8 cellular contexts compared by ENCODE assay signal in the genomic region with DNA sequence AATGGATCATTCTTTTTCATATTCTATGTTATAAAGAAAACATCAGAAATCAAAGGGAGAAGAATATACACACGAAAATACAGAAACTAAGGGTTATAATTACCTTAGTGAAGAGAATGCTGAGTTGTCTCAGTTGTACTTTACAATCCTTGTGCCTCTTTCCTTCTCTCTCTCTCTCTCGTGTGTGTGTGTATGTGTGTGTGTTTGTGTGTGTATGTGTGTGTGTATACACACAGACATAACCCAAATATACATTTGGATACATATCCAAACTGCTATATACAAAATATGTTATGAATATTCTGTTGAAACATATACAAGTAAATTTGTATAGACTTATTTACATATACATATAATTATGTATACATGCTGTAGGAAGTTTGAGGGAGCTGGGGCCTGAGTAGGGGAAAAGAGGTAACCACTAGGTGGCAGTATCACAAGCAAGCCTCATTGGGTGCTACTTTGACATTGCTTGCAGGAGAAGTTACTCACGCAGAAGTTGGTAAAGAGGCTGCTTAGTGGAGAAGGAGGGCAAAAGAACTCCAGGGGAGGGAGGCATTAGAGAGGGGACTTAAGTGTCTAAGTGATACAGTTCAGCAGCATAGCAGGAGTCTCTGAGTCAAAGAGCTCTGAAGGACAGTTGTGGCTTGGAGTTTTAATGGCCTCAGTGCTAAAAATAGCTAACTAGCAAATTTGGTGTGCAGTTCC.
DNase-seq lines count a peak whose midpoint lies in the region; ATAC-seq and TF ChIP-seq lines count a peak whose summit lies in the region.

No MANE protein-coding gene starts in this region.

- no peak overlapping the region for H3K4me2 ChIP-seq in osteoblast (ENCODE audit: insufficient read depth, low read length)

- in situ Hi-C loops in GM13976 (cut with MboI; ENCODE audit: low sequenced_read_pairs, unreplicated experiment), result no loop called here

- H3K4me3 ChIP-seq in choroid plexus epithelial cell (ENCODE audit: low read depth, low read length) (no peak overlapping the region), osteoblast (ENCODE audit: insufficient read depth, low read length) (no peak overlapping the region)

- peak; percentile 81 for ATAC-seq in HG02571 (IDR thresholded peaks at IDR 0.05; ENCODE audit: unreplicated experiment)
- no peak for ATAC-seq in HG02970 (IDR thresholded peaks at IDR 0.05; ENCODE audit: low FRiP score, unreplicated experiment)

- no peaks in the 10 kb centered on the region for H3K79me2 ChIP-seq in osteoblast (ENCODE audit: insufficient read depth, low read length)

- H3K36me3 ChIP-seq in osteoblast (ENCODE audit: insufficient read depth, low read length), result no peaks in the 10 kb centered on the region

- H3K27me3 ChIP-seq in osteoblast (ENCODE audit: insufficient read depth, low read length), result no peaks in the 10 kb centered on the region

- H4K20me1 ChIP-seq in osteoblast (ENCODE audit: insufficient read depth, low read length), result no peaks in the 10 kb centered on the region

- peak; percentile 35 for DNase-seq in GM13976 (ENCODE audit: low spot score)
- DNase-seq in NCI-H1694 (lab: John Stamatoyannopoulos, UW), result peak; percentile 2
- peak; percentile 14 for DNase-seq in choroid plexus epithelial cell (ENCODE audit: low read depth)
- peak; percentile 27 for DNase-seq in superior temporal gyrus (ENCODE audit: extremely low spot score)
- no peak for DNase-seq in retina
- no peak for DNase-seq in osteoblast (ENCODE audit: insufficient read length, low spot score, missing footprints)

- H3K27ac ChIP-seq in osteoblast (ENCODE audit: low read depth, low read length), result no peak overlapping the region

- peak; percentile 27 for TF ChIP-seq CTCF in GM13976 (IDR thresholded peaks at IDR 0.05; ENCODE audit: borderline replicate concordance, control extremely low read depth, extremely low read depth, insufficient read depth, missing control alignments)
- peak; percentile 51 for TF ChIP-seq CTCF in choroid plexus epithelial cell (conservative IDR thresholded peaks at IDR 0.05; ENCODE audit: low read depth, low read length)
- TF ChIP-seq CTCF in osteoblast (IDR thresholded peaks at IDR 0.05; ENCODE audit: extremely low read depth, low read depth, low read length), result no peak

- no peaks in the 10 kb centered on the region for H3K4me1 ChIP-seq in osteoblast (ENCODE audit: insufficient read depth, low read length)

- H3K9me3 ChIP-seq in osteoblast (ENCODE audit: low read depth, low read length), result peaks cover 4% of the 10 kb centered on the region

- no peak overlapping the region for H2AFZ ChIP-seq in osteoblast (ENCODE audit: low read length)

Comparison
In these comparisons a context has a peak if more than half of its experiments do, and no peak if none do; other contexts are left out.
1. DNase-seq: peak in GM13976 (single experiment), NCI-H1694 (single experiment), choroid plexus epithelial cell (single experiment) and superior temporal gyrus (single experiment); none in retina (single experiment) and osteoblast (single experiment).